In the genomic region with DNA sequence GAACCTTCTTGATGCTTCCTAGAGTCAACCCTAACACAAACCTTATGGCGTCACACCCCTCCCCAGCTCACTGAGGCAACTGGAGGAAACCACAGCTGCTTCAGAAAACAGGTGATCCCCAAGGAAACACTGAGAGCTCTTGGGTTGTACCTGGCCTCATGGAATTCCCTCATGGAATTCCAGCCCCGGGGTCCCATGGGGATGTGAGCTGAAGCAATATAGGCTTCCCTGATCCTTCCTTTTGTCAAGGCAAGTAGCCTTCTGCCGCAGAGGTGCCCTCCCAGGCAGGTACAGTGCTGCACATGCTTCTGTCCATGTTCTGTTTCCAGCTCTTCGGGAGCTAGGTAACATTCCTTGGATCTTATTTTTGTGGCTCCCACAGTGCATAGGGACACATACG, we compare ENCODE assay signal across 18 cellular contexts. TPM values are rescaled to one million over a fixed set of nuclear protein-coding genes. Genes with fewer than 3 reads are reported as not detected.
DNase-seq lines count a peak whose midpoint lies in the region; ATAC-seq, FAIRE-seq and TF ChIP-seq lines count a peak whose summit lies in the region.
"Had no signal": no experiment of that assay in that cellular context is flagged by ENCODE, and none has a peak within 500 bp of the region (broad histone marks: within the 10 kb centered on the region; RNA-seq: fewer than 3 reads in every experiment).

No MANE protein-coding gene starts in this region.

- H3K27me3 Mint-ChIP-seq in GM23338 (ENCODE audit: insufficient read depth, low read depth, poor library complexity) (peaks cover 21% of the 10 kb centered on the region), H9 (ENCODE audit: low read depth) (peaks cover 12% of the 10 kb centered on the region)

- no peak overlapping the region for H3K9ac ChIP-seq in H9 (ENCODE audit: extremely low read depth, insufficient read length, low read length)
- no peak overlapping the region for H3K9ac ChIP-seq in H1 (replicated peaks in 1 of 4; ENCODE audit: extremely low read depth in 1 of 4, low read depth in 3 of 4, low read length in 3 of 4)
- H3K9ac ChIP-seq: GM23248 had no signal

- no peaks in the 10 kb centered on the region for H3K9me2 ChIP-seq in GM23338 (ENCODE audit: insufficient read depth)

- H3K56ac ChIP-seq in H9 (ENCODE audit: insufficient read length, low read depth, low read length) = no peak overlapping the region
- H3K56ac ChIP-seq in H1 (replicated peaks; ENCODE audit: insufficient read length, low read depth, low read length) = no peak overlapping the region

- no CpG with 5 or more reads among the region's 5 CpGs for WGBS in H9 (ENCODE audit: extremely low coverage, insufficient read length, low lambda C conversion rate)
- WGBS in H1 (ENCODE audit: extremely low coverage in 1 of 2, insufficient coverage in 1 of 2, insufficient read length in 1 of 2, insufficient replicate concordance in 2 of 2, low coverage in 1 of 2, low lambda C conversion rate in 2 of 2, missing lambda C conversion rate in 1 of 2), 2 experiments = 85% methylated on average over 5 of the region's 5 CpGs; no CpG with 5 or more reads in 1 of the 2 experiments

- H3K36me3 Mint-ChIP-seq in GM23338 (ENCODE audit: low read depth) = no peaks in the 10 kb centered on the region
- H3K36me3 Mint-ChIP-seq in H9 (ENCODE audit: insufficient read depth in 1 of 3, low read depth in 3 of 3) = no peaks in the 10 kb centered on the region
- H3K36me3 Mint-ChIP-seq: CD4-positive, alpha-beta memory T cell had no signal

- H3K36me3 ChIP-seq in GM23338 (ENCODE audit: insufficient read depth) (no peaks in the 10 kb centered on the region), H1 (ENCODE audit: control insufficient read depth in 2 of 4, insufficient read depth in 4 of 4, low read length in 3 of 4) (no peaks in the 10 kb centered on the region), Peyer's patch (no peaks in the 10 kb centered on the region)

- H3K27me3 ChIP-seq in GM23338 (ENCODE audit: insufficient read depth) = no peaks in the 10 kb centered on the region
- no peaks in the 10 kb centered on the region for H3K27me3 ChIP-seq in H9 (ENCODE audit: insufficient read depth, low read length)
- peaks cover 0 to 4% (median 0%) of the 10 kb centered on the region in 4 experiments; a peak in 1 of 7 replicates for H3K27me3 ChIP-seq in H1 (replicated peaks in 1 of 4; ENCODE audit: control insufficient read depth in 3 of 4, extremely low read depth in 1 of 4, insufficient read depth in 3 of 4, low read length in 3 of 4)
- no peaks in the 10 kb centered on the region for H3K27me3 ChIP-seq in Peyer's patch

- H2BK15ac ChIP-seq in H9 (ENCODE audit: low read depth, low read length) = no peak overlapping the region
- H2BK15ac ChIP-seq in H1 (ENCODE audit: low read length) = no peak overlapping the region

- H3K4me1 Mint-ChIP-seq in GM23338 = peaks cover 29% of the 10 kb centered on the region
- H3K4me1 Mint-ChIP-seq in H9 = peaks cover 30 to 31% of the 10 kb centered on the region in 2 experiments
- H3K4me1 Mint-ChIP-seq: CD4-positive, alpha-beta memory T cell had no signal

- CTCF ChIA-PET in H1 (lab: Charles Lee; ENCODE audit: partially characterized antibody) = interaction anchor here (0.9 to 21.1 kb wide), 5 partner anchors 9 to 263 kb away, joined by 3 to 205 read pairs (median 34); no protein-coding TSS in a partner anchor

- ATAC-seq in GM23338 = no peak; the same call in 2 of the 3 replicates

- H2BK5ac ChIP-seq in H9 (ENCODE audit: insufficient read length, low read length) (no peak overlapping the region), H1 (ENCODE audit: low read depth, low read length) (no peak overlapping the region)

- H3K18ac ChIP-seq in H9 (ENCODE audit: insufficient read length, low read depth, low read length) (peak overlapping the region; percentile 12), H1 (ENCODE audit: extremely low read depth, low read length) (no peak overlapping the region)

- H2BK20ac ChIP-seq in H9 (ENCODE audit: low read depth, low read length, poor library complexity, severe bottlenecking) = no peak overlapping the region
- no peak overlapping the region for H2BK20ac ChIP-seq in H1 (ENCODE audit: low read length)

- no peak overlapping the region for H2AK5ac ChIP-seq in H9 (ENCODE audit: insufficient read length, low read length)
- no peak overlapping the region for H2AK5ac ChIP-seq in H1 (ENCODE audit: low read depth, low read length)

- H3K4me3 Mint-ChIP-seq in GM23338 (no peak overlapping the region), H9 (no peak overlapping the region)
- H3K4me3 Mint-ChIP-seq: CD4-positive, alpha-beta memory T cell; HFFc6 had no signal

- H3K14ac ChIP-seq in H9 (ENCODE audit: insufficient read depth, low read length) = no peak overlapping the region
- no peak overlapping the region for H3K14ac ChIP-seq in H1 (ENCODE audit: insufficient read length)

- DNase-seq in GM23338 (ENCODE audit: low spot score) (peak; percentile 36), H9 (no peak), H1 (ENCODE audit: low read depth in 1 of 2, low spot score in 2 of 2) (no peak), HCEC 1CT (no peak), NCI-H748 treated with DMSO at 0.1 percent for 48 hours (lab: John Stamatoyannopoulos, UW) (no peak), Peyer's patch (no peak)
- DNase-seq: C1 segment of cervical spinal cord; Calu3; CD4-positive, alpha-beta memory T cell; COR-L47; DMS79 treated with DMSO at 0.1 percent for 48 hours; HFFc6 had no signal

- FAIRE-seq in H1 (lab: Jason Lieb, UNC) = no peak
- FAIRE-seq: G401.6, GM12892, H54 had no signal

- H3K23ac ChIP-seq in H9 (ENCODE audit: insufficient read length, low read depth, low read length) (no peak overlapping the region), H1 (ENCODE audit: insufficient read length) (no peak overlapping the region)

- TF ChIP-seq CTCF in GM23338 (conservative IDR thresholded peaks at IDR 0.05; ENCODE audit: low read depth in 2 of 2) (no peak), H9 (conservative IDR thresholded peaks at IDR 0.05) (no peak), H1 (IDR thresholded peaks at IDR 0.05; ENCODE audit: control extremely low read depth in 1 of 3, insufficient read depth in 1 of 3, low read depth in 1 of 3, low read length in 3 of 3) (no peak), Peyer's patch (IDR thresholded peaks at IDR 0.05) (no peak)

- H3K9me3 ChIP-seq in H9 (ENCODE audit: control insufficient read depth, low read depth, low read length) = no peaks in the 10 kb centered on the region
- no peaks in the 10 kb centered on the region for H3K9me3 ChIP-seq in H1 (ENCODE audit: insufficient read depth in 2 of 2, low read depth in 1 of 2, low read length in 1 of 2)
- H3K9me3 ChIP-seq in Peyer's patch = no peaks in the 10 kb centered on the region

- H3K27ac Mint-ChIP-seq in GM23338 (no peak overlapping the region), H9 (no peak overlapping the region)
- H3K27ac Mint-ChIP-seq: CD4-positive, alpha-beta memory T cell; HFFc6 had no signal

- no peak for TF ChIP-seq RAD21 in H1 (IDR thresholded peaks at IDR 0.05 in 1 of 2, conservative IDR thresholded peaks at IDR 0.05 in 1 of 2; ENCODE audit: low read depth in 2 of 2, low read length in 2 of 2)

- H2AFZ ChIP-seq in GM23338 (no peak overlapping the region), H9 (ENCODE audit: low read length) (no peak overlapping the region), H1 (ENCODE audit: low read length) (no peak overlapping the region)
- H2AFZ ChIP-seq: GM23248 had no signal

- H3K23me2 ChIP-seq in H9 (ENCODE audit: insufficient read length, low read depth, low read length, poor library complexity, severe bottlenecking) (no peaks in the 10 kb centered on the region), H1 (ENCODE audit: low read depth, low read length) (no peaks in the 10 kb centered on the region)

- no peaks in the 10 kb centered on the region for H3K9me3 Mint-ChIP-seq in GM23338
- no peaks in the 10 kb centered on the region for H3K9me3 Mint-ChIP-seq in H9
- H3K9me3 Mint-ChIP-seq: CD4-positive, alpha-beta memory T cell; HFFc6 had no signal

- no peak overlapping the region for H2BK120ac ChIP-seq in H9 (ENCODE audit: low read depth, low read length, poor library complexity, severe bottlenecking)
- no peak overlapping the region for H2BK120ac ChIP-seq in H1 (replicated peaks; ENCODE audit: low read depth, low read length)

- H4K20me1 ChIP-seq in GM23338 (replicated peaks; ENCODE audit: insufficient read depth) = no peaks in the 10 kb centered on the region; the same call in 1 of the 2 replicates
- no peaks in the 10 kb centered on the region for H4K20me1 ChIP-seq in H9 (ENCODE audit: control insufficient read depth, insufficient read depth, insufficient read length)
- peaks cover 0 to 2% of the 10 kb centered on the region in 2 experiments for H4K20me1 ChIP-seq in H1 (replicated peaks in 1 of 2; ENCODE audit: control insufficient read depth in 1 of 2, insufficient read depth in 2 of 2, low read length in 2 of 2)

- TF ChIP-seq POLR2A in H1 (IDR thresholded peaks at IDR 0.05; ENCODE audit: control extremely low read depth in 1 of 2, low read depth in 2 of 2, low read length in 2 of 2) = no peak
- TF ChIP-seq POLR2A in Peyer's patch (IDR thresholded peaks at IDR 0.05) = no peak

- H3K4ac ChIP-seq in H9 (ENCODE audit: low read depth, low read length) (no peak overlapping the region), H1 (replicated peaks; ENCODE audit: insufficient read length, low read depth, low read length) (no peak overlapping the region)

- no peak overlapping the region for H4K8ac ChIP-seq in H9 (replicated peaks; ENCODE audit: insufficient read length, low read depth, low read length)
- no peak overlapping the region for H4K8ac ChIP-seq in H1 (ENCODE audit: extremely low read depth, insufficient read depth, low read length)

- H3K79me1 ChIP-seq in H9 (ENCODE audit: insufficient read depth, low read depth, low read length, poor library complexity, severe bottlenecking) (no peaks in the 10 kb centered on the region), H1 (ENCODE audit: low read depth, low read length) (no peaks in the 10 kb centered on the region)

- POLR2A ChIA-PET in H1 (lab: Charles Lee; ENCODE audit: partially characterized antibody) = interaction anchor here (0.5 to 1.5 kb wide), 5 partner anchors 8 to 147 kb away, joined by 3 read pairs; no protein-coding TSS in a partner anchor

- H2BK12ac ChIP-seq in H9 (ENCODE audit: insufficient read length, low read depth, low read length) (no peak overlapping the region), H1 (ENCODE audit: low read depth, low read length) (no peak overlapping the region)

- peaks cover 13% of the 10 kb centered on the region for H3K4me1 ChIP-seq in GM23338 (ENCODE audit: insufficient read depth)
- no peaks in the 10 kb centered on the region; the same call in 1 of the 2 replicates for H3K4me1 ChIP-seq in H9 (ENCODE audit: insufficient read depth, low read length)
- H3K4me1 ChIP-seq in H1 (replicated peaks in 1 of 4; ENCODE audit: control insufficient read depth in 3 of 4, insufficient read depth in 4 of 4, low read length in 3 of 4) = peaks cover 2 to 17% (median 7%) of the 10 kb centered on the region in 4 experiments
- H3K4me1 ChIP-seq in Peyer's patch = no peaks in the 10 kb centered on the region

- no peak overlapping the region for H4K5ac ChIP-seq in H9 (ENCODE audit: insufficient read length, low read depth, low read length)
- H4K5ac ChIP-seq in H1 (ENCODE audit: insufficient read length, low read depth, low read length) = no peak overlapping the region

- no peaks in the 10 kb centered on the region for H3F3A ChIP-seq in GM23338 (replicated peaks; ENCODE audit: low read depth)

- TF ChIP-seq EP300 in H1 (IDR thresholded peaks at IDR 0.05; ENCODE audit: borderline replicate concordance in 1 of 2, low read depth in 2 of 2, low read length in 2 of 2) = no peak

- H3K4me3 ChIP-seq in GM23338 (no peak overlapping the region), H1 (ENCODE audit: extremely low read depth in 1 of 4, insufficient read depth in 2 of 4, low read depth in 3 of 4, low read length in 4 of 4) (no peak overlapping the region), Peyer's patch (no peak overlapping the region)
- H3K4me3 ChIP-seq: GM23248 had no signal

- no peak overlapping the region for H4K91ac ChIP-seq in H9 (ENCODE audit: insufficient read length, low read depth, low read length)
- H4K91ac ChIP-seq in H1 (replicated peaks; ENCODE audit: insufficient read length, low read length) = no peak overlapping the region

- H3T11ph ChIP-seq in H9 (ENCODE audit: low read length) = no peak overlapping the region

- H3K27ac ChIP-seq in GM23338 (ENCODE audit: low read depth) (no peak overlapping the region), H9 (ENCODE audit: insufficient read length, low read depth, low read length) (no peak overlapping the region), H1 (ENCODE audit: low read depth, low read length) (no peak overlapping the region), Peyer's patch (no peak overlapping the region)
- H3K27ac ChIP-seq: GM23248 had no signal

- H3K4me2 ChIP-seq in GM23338 (no peak overlapping the region), H9 (ENCODE audit: insufficient read depth, insufficient read length, low read length) (no peak overlapping the region), H1 (ENCODE audit: insufficient read depth in 1 of 2, low read depth in 2 of 2, low read length in 2 of 2) (no peak overlapping the region)

- no peaks in the 10 kb centered on the region for H3K79me2 ChIP-seq in GM23338 (replicated peaks; ENCODE audit: insufficient read depth)
- H3K79me2 ChIP-seq in H9 (ENCODE audit: insufficient read depth, low read length) = no peaks in the 10 kb centered on the region
- H3K79me2 ChIP-seq in H1 (ENCODE audit: control insufficient read depth in 1 of 2, insufficient read depth in 2 of 2, low read length in 2 of 2) = no peaks in the 10 kb centered on the region

RNA-seq across cellular contexts. Expression of a gene that starts 47.3 kb away (rescaled TPM):
- total RNA-seq in GM23338 (2014; rRNA removed; shearing (Covaris generic)) = 3.6 and 6.0 TPM in 2 replicates
- polyA plus RNA-seq in GM23338 (2016; fragmentation: Nextera tagmentation; extraction: Ambion mirVana) = 1.1 and 2.1 TPM in 2 replicates
- 4.2 and 4.4 TPM in 2 replicates for total RNA-seq in H9 (2021)
- total RNA-seq in H1 (2021; fragmentation: NEBNext Ultra II Directional; extraction: Animal tissue kit (Norgen Biotek cat#: 25700)) = 3.9 and 4.0 TPM in 2 replicates
- polyA plus RNA-seq in H1 (2011; rRNA removed) = 7.3 and 8.2 TPM in 2 replicates
- polyA plus RNA-seq in H1 (2011; cell fraction: cytosol; rRNA removed) = 4.9 TPM
- polyA plus RNA-seq in H1 (2011; cell fraction: nucleus; rRNA removed) = 10.5 TPM
- 3.3 to 7.0 TPM (median 5.5 TPM) in 4 replicates for polyA plus RNA-seq in H1 (2012, experiment 1 of 2)
- polyA plus RNA-seq in H1 (2012, experiment 2 of 2) = 3.4 TPM
- polyA plus RNA-seq in H1 (2013, experiment 1 of 2) = 2.2 TPM
- 2.6 TPM for polyA plus RNA-seq in H1 (2013, experiment 2 of 2)
- 5.0 and 7.4 TPM in 2 replicates for polyA minus RNA-seq in H1 (2011; rRNA and poly(A)+ RNA removed)
- 3.3 TPM for polyA minus RNA-seq in H1 (2011; cell fraction: cytosol; rRNA and poly(A)+ RNA removed)
- 9.6 TPM for polyA minus RNA-seq in H1 (2011; cell fraction: nucleus; rRNA and poly(A)+ RNA removed)
- total RNA-seq in Peyer's patch = 10 to 100 TPM in 1 of 4 donors, 1 to 10 TPM in 2, under 1 TPM in 1; 0.18 to 12.4 (median 1.5) TPM
- total RNA-seq: A172; Calu3; CD4-positive, alpha-beta memory T cell; Daoy had no signal
- polyA plus RNA-seq: CD4-positive, alpha-beta memory T cell had no signal
